ENCODE assay signal across 7 cellular contexts in the genomic region with DNA sequence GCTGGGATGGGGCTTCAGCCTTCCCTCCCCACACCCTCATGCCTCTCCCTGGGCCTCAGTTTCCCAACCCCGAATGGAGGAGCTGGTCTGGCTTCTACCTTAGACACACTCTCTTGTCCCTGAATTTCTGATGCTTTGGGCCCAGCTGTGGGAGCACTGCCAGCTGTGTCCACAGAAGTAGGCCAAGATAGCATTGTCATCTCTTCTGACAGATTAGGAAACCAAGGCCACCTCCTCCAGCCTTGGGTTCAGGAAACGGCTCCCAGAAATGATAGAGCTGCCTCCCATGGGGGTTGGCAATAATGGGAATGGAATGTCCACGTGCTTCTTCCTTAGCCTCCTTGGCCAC. TPM values are rescaled to one million over a fixed set of nuclear protein-coding genes. Genes with fewer than 3 reads are reported as not detected.
A peak's percentile ranks its signal among the peaks of the same experiment; 100 is the strongest.
DNase-seq lines count a peak whose midpoint lies in the region; ATAC-seq and TF ChIP-seq lines count a peak whose summit lies in the region.

No MANE protein-coding gene starts in this region.

- DNase-seq in HL-60 (ENCODE audit: low read depth in 1 of 2, low spot score in 1 of 2), result no peak
- DNase-seq in activated T-helper 1 cell treated with anti-CD3 and anti-CD28 coated beads, Interleukin-12 subunit alpha, Interleukin-12 subunit beta, Interleukin-2, Interleukin-4 antibody, amounts not matched to agents 30 ng/mL and 10 ng/mL and 1 ng/mL, durations not matched to agents 14 hours and 24 hours and 36 hours (ENCODE audit: low spot score), result no peak
- no peak for DNase-seq in stimulated activated naive B cell treated with anti-CD40 and anti-IgM and Interleukin-4, amounts not matched to agents 10 μg/mL and 1 μg/mL and 100 μg/mL, for 72 hours
- no peak for DNase-seq in amygdala (lab: John Stamatoyannopoulos, UW)
- DNase-seq in NCI-H1930 (lab: John Stamatoyannopoulos, UW), result no peak

- H3K27ac ChIP-seq in HL-60 (replicated peaks), result peak overlapping the region; percentile 99

- no peaks in the 10 kb centered on the region for H3K27me3 Mint-ChIP-seq in activated T-helper 1 cell treated with anti-CD3 and anti-CD28 coated beads, Interleukin-12 subunit alpha, Interleukin-12 subunit beta, Interleukin-2, Interleukin-4 antibody, amounts not matched to agents 30 ng/mL and 10 ng/mL and 1 ng/mL, durations not matched to agents 14 hours and 24 hours and 36 hours (ENCODE audit: insufficient read depth)
- H3K27me3 Mint-ChIP-seq in stimulated activated naive B cell treated with anti-CD40 and anti-IgM and Interleukin-4, amounts not matched to agents 10 μg/mL and 1 μg/mL and 100 μg/mL, for 72 hours, result no peaks in the 10 kb centered on the region

- H3K27ac Mint-ChIP-seq in activated T-helper 1 cell treated with anti-CD3 and anti-CD28 coated beads, Interleukin-12 subunit alpha, Interleukin-12 subunit beta, Interleukin-2, Interleukin-4 antibody, amounts not matched to agents 30 ng/mL and 10 ng/mL and 1 ng/mL, durations not matched to agents 14 hours and 24 hours and 36 hours, result peak overlapping the region; percentile 93
- H3K27ac Mint-ChIP-seq in stimulated activated naive B cell treated with anti-CD40 and anti-IgM and Interleukin-4, amounts not matched to agents 10 μg/mL and 1 μg/mL and 100 μg/mL, for 72 hours, result peak overlapping the region; percentile 94

- H3K4me3 Mint-ChIP-seq in activated T-helper 1 cell treated with anti-CD3 and anti-CD28 coated beads, Interleukin-12 subunit alpha, Interleukin-12 subunit beta, Interleukin-2, Interleukin-4 antibody, amounts not matched to agents 30 ng/mL and 10 ng/mL and 1 ng/mL, durations not matched to agents 14 hours and 24 hours and 36 hours, result peak overlapping the region; percentile 95
- H3K4me3 Mint-ChIP-seq in stimulated activated naive B cell treated with anti-CD40 and anti-IgM and Interleukin-4, amounts not matched to agents 10 μg/mL and 1 μg/mL and 100 μg/mL, for 72 hours, result peak overlapping the region; percentile 87 to 91

- intact Hi-C loops in activated T-helper 1 cell treated with anti-CD3 and anti-CD28 coated beads, Interleukin-12 subunit alpha, Interleukin-12 subunit beta, Interleukin-2, Interleukin-4 antibody, amounts not matched to agents 30 ng/mL and 10 ng/mL and 1 ng/mL, durations not matched to agents 14 hours and 24 hours and 36 hours (cut with micrococcal nuclease), result loop anchor here (1.0 to 5.0 kb wide), 3 partner anchors 97 to 855 kb away; a partner anchor contains a TSS

- no peaks in the 10 kb centered on the region for H3K9me3 Mint-ChIP-seq in activated T-helper 1 cell treated with anti-CD3 and anti-CD28 coated beads, Interleukin-12 subunit alpha, Interleukin-12 subunit beta, Interleukin-2, Interleukin-4 antibody, amounts not matched to agents 30 ng/mL and 10 ng/mL and 1 ng/mL, durations not matched to agents 14 hours and 24 hours and 36 hours
- no peaks in the 10 kb centered on the region for H3K9me3 Mint-ChIP-seq in stimulated activated naive B cell treated with anti-CD40 and anti-IgM and Interleukin-4, amounts not matched to agents 10 μg/mL and 1 μg/mL and 100 μg/mL, for 72 hours

- no peaks in the 10 kb centered on the region for H3K27me3 ChIP-seq in HL-60 (ENCODE audit: insufficient read depth, poor library complexity, severe bottlenecking)

- H3K9me3 ChIP-seq in iPS-18c (ENCODE audit: control insufficient read depth, insufficient read depth, low read length), result no peaks in the 10 kb centered on the region

- peaks cover 40% of the 10 kb centered on the region for H3K36me3 Mint-ChIP-seq in activated T-helper 1 cell treated with anti-CD3 and anti-CD28 coated beads, Interleukin-12 subunit alpha, Interleukin-12 subunit beta, Interleukin-2, Interleukin-4 antibody, amounts not matched to agents 30 ng/mL and 10 ng/mL and 1 ng/mL, durations not matched to agents 14 hours and 24 hours and 36 hours (ENCODE audit: low read depth)
- peaks cover 42 to 44% of the 10 kb centered on the region in 2 donors for H3K36me3 Mint-ChIP-seq in stimulated activated naive B cell treated with anti-CD40 and anti-IgM and Interleukin-4, amounts not matched to agents 10 μg/mL and 1 μg/mL and 100 μg/mL, for 72 hours

- H3K4me3 ChIP-seq in HL-60 (replicated peaks; ENCODE audit: insufficient read depth, low read length) (peak overlapping the region; percentile 70), iPS-18c (ENCODE audit: insufficient read depth, low read depth, low read length) (peak overlapping the region; percentile 84; the same call in 1 of the 2 replicates)

- peaks cover 69% of the 10 kb centered on the region for H3K4me1 Mint-ChIP-seq in activated T-helper 1 cell treated with anti-CD3 and anti-CD28 coated beads, Interleukin-12 subunit alpha, Interleukin-12 subunit beta, Interleukin-2, Interleukin-4 antibody, amounts not matched to agents 30 ng/mL and 10 ng/mL and 1 ng/mL, durations not matched to agents 14 hours and 24 hours and 36 hours (ENCODE audit: low read depth)
- H3K4me1 Mint-ChIP-seq in stimulated activated naive B cell treated with anti-CD40 and anti-IgM and Interleukin-4, amounts not matched to agents 10 μg/mL and 1 μg/mL and 100 μg/mL, for 72 hours, result peaks cover 37 to 52% of the 10 kb centered on the region in 2 donors

- no peak for ATAC-seq in stimulated activated naive B cell treated with anti-CD40 and anti-IgM and Interleukin-4, amounts not matched to agents 10 μg/mL and 1 μg/mL and 100 μg/mL, for 72 hours (replicated peaks)
- no peak for ATAC-seq in GM18520 (IDR thresholded peaks at IDR 0.05; ENCODE audit: unreplicated experiment)

- no peak for TF ChIP-seq CTCF in HL-60 (IDR thresholded peaks at IDR 0.05; ENCODE audit: insufficient read depth, low read length)

RNA-seq across cellular contexts. Expression of a gene that starts 1.3 kb away (rescaled TPM):
- total RNA-seq in activated T-helper 1 cell treated with anti-CD3 and anti-CD28 coated beads, Interleukin-12 subunit alpha, Interleukin-12 subunit beta, Interleukin-2, Interleukin-4 antibody, amounts not matched to agents 30 ng/mL and 10 ng/mL and 1 ng/mL, durations not matched to agents 14 hours and 24 hours and 36 hours, result 155 and 157 TPM in 2 replicates
